In genomic region chr22:30245181-30245984, GRCh38 we compare ENCODE assay signal across 1 cellular context.
TF ChIP-seq lines count a peak whose summit lies in the region.

No MANE protein-coding gene starts in this region.

TF ChIP-seq in GM12878, 131 proteins besides CTCF, POLR2A, EP300 and RAD21:
- TF ChIP-seq TBL1XR1 (IDR thresholded peaks at IDR 0.05; ENCODE audit: low read depth, low read length) (no peak), TCF12 (IDR thresholded peaks at IDR 0.05; ENCODE audit: low read depth, low read length) (no peak), NR2F1 (conservative IDR thresholded peaks at IDR 0.05) (0 out of 2 replicates have a peak, but pooled peaks have one; percentile 34), NR2C1 (IDR thresholded peaks at IDR 0.05) (0 out of 2 replicates have a peak, but pooled peaks have one; percentile 20)
